Comparison of ENCODE assay signal across 8 cellular contexts in the genomic region with DNA sequence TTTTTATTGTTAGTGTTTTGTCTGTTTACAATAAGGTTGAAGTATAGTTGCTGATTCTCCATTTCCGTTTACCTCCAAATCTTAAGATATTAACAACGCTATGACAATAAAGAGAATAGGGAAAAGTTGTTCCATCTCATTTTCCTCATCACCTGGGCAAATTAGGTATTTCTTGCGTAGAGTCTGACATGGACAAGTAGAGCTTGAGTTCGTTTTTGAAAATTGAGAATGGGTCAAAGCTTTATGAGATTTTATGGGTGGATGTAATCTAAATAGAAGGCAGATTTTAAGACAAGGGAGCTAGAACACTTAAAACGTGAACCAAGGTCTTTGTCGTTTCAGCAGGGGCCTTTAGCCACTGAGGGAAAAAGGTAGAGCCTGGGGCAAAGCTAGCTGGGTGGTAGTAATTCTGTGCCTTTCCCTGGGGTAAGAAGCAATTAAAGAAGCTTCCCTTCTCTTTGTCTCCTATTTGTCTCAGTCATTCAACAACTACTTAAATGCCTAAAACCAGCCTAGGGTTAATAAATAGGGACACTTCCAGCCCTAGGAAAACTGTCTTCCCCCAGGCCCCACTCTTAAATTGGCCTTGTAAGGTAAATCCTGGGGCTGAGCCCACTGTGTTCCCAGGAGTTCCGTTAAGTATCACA. TPM values are rescaled to one million over a fixed set of nuclear protein-coding genes. Genes with fewer than 3 reads are reported as not detected.
DNase-seq lines count a peak whose midpoint lies in the region; ATAC-seq and TF ChIP-seq lines count a peak whose summit lies in the region.

No MANE protein-coding gene starts in this region.

- H3K27ac Mint-ChIP-seq in activated naive CD4-positive, alpha-beta T cell treated with anti-CD3 and anti-CD28 coated beads for 36 hours = peak overlapping the region; percentile 100
- H3K27ac Mint-ChIP-seq in activated naive CD8-positive, alpha-beta T cell treated with anti-CD3 and anti-CD28 coated beads, Interleukin-2, amount 50 U/mL, for 24 hours = peak overlapping the region; percentile 97

- H3K27ac ChIP-seq in liver (ENCODE audit: low read depth in 1 of 2, low read length in 2 of 2) (peak overlapping the region; percentile 98 to 99), upper lobe of right lung (peak overlapping the region; percentile 97)

- H3K4me1 Mint-ChIP-seq in activated naive CD4-positive, alpha-beta T cell treated with anti-CD3 and anti-CD28 coated beads for 36 hours (ENCODE audit: low read depth) = peaks cover 25% of the 10 kb centered on the region
- H3K4me1 Mint-ChIP-seq in activated naive CD8-positive, alpha-beta T cell treated with anti-CD3 and anti-CD28 coated beads, Interleukin-2, amount 50 U/mL, for 24 hours = peaks cover 44% of the 10 kb centered on the region

- CTCF ChIA-PET in activated naive CD4-positive, alpha-beta T cell treated with anti-CD3 and anti-CD28 coated beads for 36 hours (lab: Charles Lee) = interaction anchor here (0.6 to 1.1 kb wide), 2 partner anchors 62 to 66 kb away, joined by 3 to 4 read pairs; no protein-coding TSS in a partner anchor

- H3K4me3 ChIP-seq in liver (ENCODE audit: low read depth in 1 of 3, low read length in 3 of 3) (peak overlapping the region; percentile 92 to 98 (median 94)), upper lobe of right lung (peak overlapping the region; percentile 88)

- no peak for TF ChIP-seq RAD21 in liver (IDR thresholded peaks at IDR 0.05)

- H3K9me3 ChIP-seq in liver (ENCODE audit: control insufficient read depth in 4 of 4, low read length in 3 of 4) (peaks cover 0 to 4% (median 0%) of the 10 kb centered on the region in 4 donors), upper lobe of right lung (no peaks in the 10 kb centered on the region)

- peaks cover 0 to 2% (median 0%) of the 10 kb centered on the region in 4 donors for H3K36me3 ChIP-seq in liver (ENCODE audit: control insufficient read depth in 4 of 4, insufficient read depth in 3 of 4, low read depth in 1 of 4, low read length in 3 of 4)
- H3K36me3 ChIP-seq in upper lobe of right lung = no peaks in the 10 kb centered on the region

- no peak for DNase-seq in activated naive CD4-positive, alpha-beta T cell treated with anti-CD3 and anti-CD28 coated beads for 36 hours
- DNase-seq in activated naive CD4-positive, alpha-beta T cell (lab: John Stamatoyannopoulos, UW) = no peak
- DNase-seq in activated naive CD8-positive, alpha-beta T cell treated with anti-CD3 and anti-CD28 coated beads, Interleukin-2, amount 50 U/mL, for 24 hours = no peak
- DNase-seq in upper lobe of right lung = no peak
- no peak for DNase-seq in HCEC 1CT
- no peak for DNase-seq in NCI-H2029 treated with DMSO at 0.1 percent for 48 hours (lab: John Stamatoyannopoulos, UW)

- peak overlapping the region; percentile 99 for H3K4me3 Mint-ChIP-seq in activated naive CD4-positive, alpha-beta T cell treated with anti-CD3 and anti-CD28 coated beads for 36 hours
- H3K4me3 Mint-ChIP-seq in activated naive CD8-positive, alpha-beta T cell treated with anti-CD3 and anti-CD28 coated beads, Interleukin-2, amount 50 U/mL, for 24 hours = peak overlapping the region; percentile 94

- H3K9ac ChIP-seq in liver (ENCODE audit: low read depth in 1 of 2, low read length in 2 of 2) = peak overlapping the region; percentile 83 to 87

- H3K27me3 Mint-ChIP-seq in activated naive CD4-positive, alpha-beta T cell treated with anti-CD3 and anti-CD28 coated beads for 36 hours (ENCODE audit: low read depth) = no peaks in the 10 kb centered on the region
- H3K27me3 Mint-ChIP-seq in activated naive CD8-positive, alpha-beta T cell treated with anti-CD3 and anti-CD28 coated beads, Interleukin-2, amount 50 U/mL, for 24 hours = no peaks in the 10 kb centered on the region

- ATAC-seq in activated naive CD8-positive, alpha-beta T cell treated with anti-CD3 and anti-CD28 coated beads, Interleukin-2, amount 50 U/mL, for 24 hours = no peak
- ATAC-seq in upper lobe of right lung (no peak), GM21447 (IDR thresholded peaks at IDR 0.05; ENCODE audit: unreplicated experiment) (no peak)

- peaks cover 7% of the 10 kb centered on the region for H3K9me3 Mint-ChIP-seq in activated naive CD4-positive, alpha-beta T cell treated with anti-CD3 and anti-CD28 coated beads for 36 hours
- peaks cover 9% of the 10 kb centered on the region for H3K9me3 Mint-ChIP-seq in activated naive CD8-positive, alpha-beta T cell treated with anti-CD3 and anti-CD28 coated beads, Interleukin-2, amount 50 U/mL, for 24 hours

- H3K4me1 ChIP-seq in liver (ENCODE audit: control insufficient read depth in 4 of 4, insufficient read depth in 4 of 4, low read length in 3 of 4) (peaks cover 0 to 16% (median 9%) of the 10 kb centered on the region in 4 donors), upper lobe of right lung (peaks cover 18% of the 10 kb centered on the region)

- intact Hi-C loops in activated naive CD4-positive, alpha-beta T cell treated with anti-CD3 and anti-CD28 coated beads for 36 hours (cut with micrococcal nuclease) = loop anchor here (5.0 kb wide), 1 partner anchor 474 kb away; no protein-coding TSS in a partner anchor
- intact Hi-C loops in upper lobe of right lung (cut with DNase I) = no loop called here

- WGBS in liver = 22% methylated on average over 7 of the region's 7 CpGs

- peaks cover 7% of the 10 kb centered on the region for H3K36me3 Mint-ChIP-seq in activated naive CD4-positive, alpha-beta T cell treated with anti-CD3 and anti-CD28 coated beads for 36 hours (ENCODE audit: low read depth)
- H3K36me3 Mint-ChIP-seq in activated naive CD8-positive, alpha-beta T cell treated with anti-CD3 and anti-CD28 coated beads, Interleukin-2, amount 50 U/mL, for 24 hours (ENCODE audit: low read depth) = peaks cover 11% of the 10 kb centered on the region

- no peaks in the 10 kb centered on the region for H3K27me3 ChIP-seq in liver (ENCODE audit: control insufficient read depth in 4 of 4, insufficient read depth in 4 of 4, low read length in 3 of 4)
- H3K27me3 ChIP-seq in upper lobe of right lung = no peaks in the 10 kb centered on the region

- no peak for TF ChIP-seq CTCF in liver (IDR thresholded peaks at IDR 0.05; ENCODE audit: low read depth, low read length, missing input control)
- no peak for TF ChIP-seq CTCF in upper lobe of right lung (IDR thresholded peaks at IDR 0.05)

TF ChIP-seq in liver, 16 proteins besides CTCF, POLR2A, EP300 and RAD21:
- TF ChIP-seq, protein P1, sequence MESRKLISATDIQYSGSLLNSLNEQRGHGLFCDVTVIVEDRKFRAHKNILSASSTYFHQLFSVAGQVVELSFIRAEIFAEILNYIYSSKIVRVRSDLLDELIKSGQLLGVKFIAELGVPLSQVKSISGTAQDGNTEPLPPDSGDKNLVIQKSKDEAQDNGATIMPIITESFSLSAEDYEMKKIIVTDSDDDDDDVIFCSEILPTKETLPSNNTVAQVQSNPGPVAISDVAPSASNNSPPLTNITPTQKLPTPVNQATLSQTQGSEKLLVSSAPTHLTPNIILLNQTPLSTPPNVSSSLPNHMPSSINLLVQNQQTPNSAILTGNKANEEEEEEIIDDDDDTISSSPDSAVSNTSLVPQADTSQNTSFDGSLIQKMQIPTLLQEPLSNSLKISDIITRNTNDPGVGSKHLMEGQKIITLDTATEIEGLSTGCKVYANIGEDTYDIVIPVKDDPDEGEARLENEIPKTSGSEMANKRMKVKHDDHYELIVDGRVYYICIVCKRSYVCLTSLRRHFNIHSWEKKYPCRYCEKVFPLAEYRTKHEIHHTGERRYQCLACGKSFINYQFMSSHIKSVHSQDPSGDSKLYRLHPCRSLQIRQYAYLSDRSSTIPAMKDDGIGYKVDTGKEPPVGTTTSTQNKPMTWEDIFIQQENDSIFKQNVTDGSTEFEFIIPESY (IDR thresholded peaks at IDR 0.05) = peak; percentile 9
- TF ChIP-seq NR2F2 (IDR thresholded peaks at IDR 0.05) (no peak), RXRA (IDR thresholded peaks at IDR 0.05) (no peak), FOXA1 (IDR thresholded peaks at IDR 0.05) (no peak)

RNA-seq across cellular contexts. Expression of a gene that starts 0.6 kb away (rescaled TPM):
- 10 to 100 TPM; 16.1 to 18.1 TPM for total RNA-seq in activated naive CD4-positive, alpha-beta T cell treated with anti-CD3 and anti-CD28 coated beads for 36 hours
- 10 to 100 TPM; 13.4 to 19.6 TPM for total RNA-seq in liver
- polyA plus RNA-seq in liver = 1 to 10 TPM; 8.9 to 9.1 TPM
- total RNA-seq in upper lobe of right lung = 11.6 TPM

RNA-seq across cellular contexts. Expression of a gene that starts 53.9 kb away (rescaled TPM):
- total RNA-seq in activated naive CD4-positive, alpha-beta T cell treated with anti-CD3 and anti-CD28 coated beads for 36 hours = 10 to 100 TPM; 29.9 to 30.6 TPM
- total RNA-seq in liver (10 to 100 TPM; 23.9 to 29.5 TPM), upper lobe of right lung (22.1 TPM)
- polyA plus RNA-seq in liver = 10 to 100 TPM in 1 of 2 donors, 1 to 10 TPM in 1; 7.5 to 14.4 TPM
